ENCODE assay signal across 10 cellular contexts in genomic region chr9:77827104-77827784, GRCh38.
DNase-seq lines count a peak whose midpoint lies in the region; ATAC-seq and TF ChIP-seq lines count a peak whose summit lies in the region.
"Had no signal": no experiment of that assay in that cellular context is flagged by ENCODE, and none has a peak within 500 bp of the region (broad histone marks: within the 10 kb centered on the region; RNA-seq: fewer than 3 reads in every experiment).

No MANE protein-coding gene starts in this region.

- H3K4me1 ChIP-seq in left lung (peaks cover 0 to 19% of the 10 kb centered on the region in 2 donors), HAP-1 (no peaks in the 10 kb centered on the region)

- TF ChIP-seq CTCF in GM06990 (IDR thresholded peaks at IDR 0.05; ENCODE audit: insufficient read depth, low read length, poor library complexity, severe bottlenecking) (no peak), NB4 (IDR thresholded peaks at IDR 0.05; ENCODE audit: low read depth, low read length) (no peak), left lung (IDR thresholded peaks at IDR 0.05) (no peak)

- H3K27ac ChIP-seq in left lung: peak overlapping the region in 1 of 2 donors; percentile 16

- in situ Hi-C loops in HAP-1 (cut with MboI; ENCODE audit: low sequenced_read_pairs): no loop called here

- ATAC-seq in GM21526 (IDR thresholded peaks at IDR 0.05; ENCODE audit: low FRiP score, unreplicated experiment) (peak; percentile 91), left lung (peak; percentile 26)
- ATAC-seq: HCT116, Panc1 had no signal

- no peaks in the 10 kb centered on the region for H3K27me3 ChIP-seq in GM06990 (replicated peaks; ENCODE audit: control insufficient read depth, insufficient read depth, low read length)
- no peaks in the 10 kb centered on the region for H3K27me3 ChIP-seq in left lung
- no peaks in the 10 kb centered on the region for H3K27me3 ChIP-seq in HAP-1 (ENCODE audit: low read depth)

- H3K36me3 ChIP-seq in GM06990 (ENCODE audit: control insufficient read depth, insufficient read depth, low read length) (no peaks in the 10 kb centered on the region), left lung (no peaks in the 10 kb centered on the region), HAP-1 (replicated peaks) (no peaks in the 10 kb centered on the region)

- no peak for TF ChIP-seq POLR2A in NB4 (IDR thresholded peaks at IDR 0.05; ENCODE audit: extremely low read depth, insufficient read length)

- DNase-seq in GM06990 (ENCODE audit: extremely low read depth, insufficient read length): peak; percentile 48
- DNase-seq in NB4 (ENCODE audit: low read depth): peak; percentile 72
- DNase-seq in left lung: no peak
- DNase-seq in HAP-1 (ENCODE audit: low spot score in 2 of 2): no peak
- no peak for DNase-seq in RKO (ENCODE audit: low spot score)
- no peak for DNase-seq in NCI-H526 treated with DMSO at 0.1 percent for 48 hours (lab: John Stamatoyannopoulos, UW)
- DNase-seq in kidney tubule cell (ENCODE audit: low spot score): no peak

- H3K9me3 ChIP-seq in left lung (no peaks in the 10 kb centered on the region), HAP-1 (no peaks in the 10 kb centered on the region)

- H3K4me3 ChIP-seq in GM06990 (replicated peaks; ENCODE audit: low read depth, low read length) (no peak overlapping the region), NB4 (ENCODE audit: low read depth, low read length) (no peak overlapping the region), left lung (no peak overlapping the region), HAP-1 (no peak overlapping the region)

- intact Hi-C loops in left lung (cut with DNase I): no loop called here

Comparison
In these comparisons a context has a peak if more than half of its experiments do, and no peak if none do; other contexts are left out.
1. DNase-seq: peak in GM06990 (single experiment) and NB4 (single experiment); none in left lung (0 of 2), HAP-1 (0 of 2), RKO (single experiment), NCI-H526 treated with DMSO at 0.1 percent for 48 hours (single experiment) and kidney tubule cell (single experiment).